29 cellular contexts compared by ENCODE assay signal in genomic region chr13:33838567-33839131, GRCh38. TPM values are rescaled to one million over a fixed set of nuclear protein-coding genes. Genes with fewer than 3 reads are reported as not detected.
DNase-seq lines count a peak whose midpoint lies in the region; ATAC-seq and TF ChIP-seq lines count a peak whose summit lies in the region.
"Had no signal": no experiment of that assay in that cellular context is flagged by ENCODE, and none has a peak within 500 bp of the region (broad histone marks: within the 10 kb centered on the region; RNA-seq: fewer than 3 reads in every experiment).

No MANE protein-coding gene starts in this region.

- peak; percentile 41 for DNase-seq in GM03348 (ENCODE audit: low spot score)
- DNase-seq in amniotic epithelial cell (ENCODE audit: low read depth), result peak; percentile 27
- peak; percentile 32 for DNase-seq in fibroblast of the conjunctiva (ENCODE audit: low read depth)
- DNase-seq in uterus, result no peak
- no peak for DNase-seq in Peyer's patch
- no peak for DNase-seq in HT-29 (ENCODE audit: low spot score)
- DNase-seq: activated CD4-positive, alpha-beta T cell treated with anti-CD3 and anti-CD28 coated beads, Interleukin-2, amount 50 U/mL, for 4 hours; activated gamma-delta T cell treated with Interleukin-2 at 50 U/mL for 16 hours; AML-193; amygdala; CD8-positive, alpha-beta memory T cell; DMS53; effector memory CD4-positive, alpha-beta T cell; esophagus squamous epithelium; H7; kidney; naive thymus-derived CD8-positive, alpha-beta T cell; NCI-H1105 treated with DMSO at 0.1 percent for 48 hours; NCI-H526 treated with DMSO at 0.1 percent for 48 hours; RPMI8226; stimulated activated CD4-positive, alpha-beta T cell treated with anti-CD3 and anti-CD28 coated beads, Interleukin-2, amount 100 ng/mL, for 48 hours; stimulated activated naive CD8-positive, alpha-beta T cell treated with anti-CD3 and anti-CD28 coated beads, Interleukin-15, Interleukin-2, amounts not matched to agents 100 U/mL and 50 U/mL, for 24 hours; transverse colon had no signal

- peak overlapping the region in 2 of 3 experiments; percentile 15 to 65 for H3K27ac Mint-ChIP-seq in nephron
- H3K27ac Mint-ChIP-seq: memory B cell; naive thymus-derived CD8-positive, alpha-beta T cell; progenitor cell of endocrine pancreas; WTC11 had no signal

- no peak overlapping the region for H3K4me3 Mint-ChIP-seq in nephron
- H3K4me3 Mint-ChIP-seq: CD8-positive, alpha-beta memory T cell; memory B cell; naive thymus-derived CD8-positive, alpha-beta T cell; WTC11 had no signal

- no peaks in the 10 kb centered on the region for H3K27me3 Mint-ChIP-seq in nephron (ENCODE audit: low read depth)
- H3K27me3 Mint-ChIP-seq: CD8-positive, alpha-beta memory T cell; memory B cell; naive thymus-derived CD8-positive, alpha-beta T cell; progenitor cell of endocrine pancreas had no signal

- intact Hi-C loops in uterus (cut with DNase I; ENCODE audit: low total_unique reads), result no loop called here

- peaks cover 3% of the 10 kb centered on the region for H3K4me1 Mint-ChIP-seq in nephron
- H3K4me1 Mint-ChIP-seq: CD8-positive, alpha-beta memory T cell; memory B cell; naive thymus-derived CD8-positive, alpha-beta T cell; WTC11 had no signal

- H3K36me3 ChIP-seq in uterus (no peaks in the 10 kb centered on the region), Peyer's patch (no peaks in the 10 kb centered on the region)

- no peak for ATAC-seq in GM21381 (IDR thresholded peaks at IDR 0.05; ENCODE audit: unreplicated experiment)
- ATAC-seq: naive thymus-derived CD8-positive, alpha-beta T cell; stimulated activated naive CD8-positive, alpha-beta T cell treated with anti-CD3 and anti-CD28 coated beads, Interleukin-15, Interleukin-2, amounts not matched to agents 100 U/mL and 50 U/mL, for 24 hours; WTC11 had no signal

- peaks cover 3% of the 10 kb centered on the region for H3K9me3 Mint-ChIP-seq in nephron
- H3K9me3 Mint-ChIP-seq: CD8-positive, alpha-beta memory T cell; memory B cell; naive thymus-derived CD8-positive, alpha-beta T cell; WTC11 had no signal

- TF ChIP-seq CTCF in nephron (IDR thresholded peaks at IDR 0.05; ENCODE audit: unreplicated experiment in 3 of 3) (no peak), uterus (IDR thresholded peaks at IDR 0.05) (no peak), Peyer's patch (IDR thresholded peaks at IDR 0.05) (no peak)

- H3K9me3 ChIP-seq in uterus (no peaks in the 10 kb centered on the region), Peyer's patch (no peaks in the 10 kb centered on the region)
- H3K9me3 ChIP-seq: esophagus squamous epithelium, transverse colon had no signal

- H3K27ac ChIP-seq in uterus (peak overlapping the region in 1 of 2 donors; percentile 10), Peyer's patch (no peak overlapping the region)
- H3K27ac ChIP-seq: transverse colon had no signal

- H3K36me3 Mint-ChIP-seq in nephron (ENCODE audit: low read depth), result peaks cover 56% of the 10 kb centered on the region

- H3K27me3 ChIP-seq in uterus (no peaks in the 10 kb centered on the region), Peyer's patch (no peaks in the 10 kb centered on the region)
- H3K27me3 ChIP-seq: esophagus squamous epithelium, transverse colon had no signal

- H3K4me1 ChIP-seq in uterus (no peaks in the 10 kb centered on the region), Peyer's patch (no peaks in the 10 kb centered on the region)
- H3K4me1 ChIP-seq: esophagus squamous epithelium, transverse colon had no signal

- no peak for TF ChIP-seq POLR2A in uterus (IDR thresholded peaks at IDR 0.05)
- no peak for TF ChIP-seq POLR2A in Peyer's patch (IDR thresholded peaks at IDR 0.05)

- H3K4me3 ChIP-seq in uterus, result no peak overlapping the region
- no peak overlapping the region for H3K4me3 ChIP-seq in Peyer's patch
- H3K4me3 ChIP-seq: esophagus squamous epithelium, smooth muscle cell, transverse colon had no signal

RNA-seq across cellular contexts. Expression of gene RFC3, which starts 20.7 kb away (rescaled TPM):
- total RNA-seq in uterus, result 10 to 100 TPM in 2 of 4 donors, 1 to 10 TPM in 2; 4.4 to 39.7 (median 8.8) TPM
- total RNA-seq in Peyer's patch, result 10 to 100 TPM in 2 of 4 donors, 1 to 10 TPM in 2; 5.4 to 32.2 (median 8.7) TPM
- total RNA-seq in HT-29 (2014; rRNA removed; shearing (Covaris generic)), result 28.1 and 29.3 TPM in 2 replicates

Comparison
In these comparisons a context has a peak if more than half of its experiments do, and no peak if none do; other contexts are left out.
1. DNase-seq: peak in GM03348 (single experiment), amniotic epithelial cell (single experiment) and fibroblast of the conjunctiva (single experiment); none in uterus (0 of 2), Peyer's patch (0 of 3) and HT-29 (single experiment).